Comparison of ENCODE assay signal across 8 cellular contexts in the genomic region with DNA sequence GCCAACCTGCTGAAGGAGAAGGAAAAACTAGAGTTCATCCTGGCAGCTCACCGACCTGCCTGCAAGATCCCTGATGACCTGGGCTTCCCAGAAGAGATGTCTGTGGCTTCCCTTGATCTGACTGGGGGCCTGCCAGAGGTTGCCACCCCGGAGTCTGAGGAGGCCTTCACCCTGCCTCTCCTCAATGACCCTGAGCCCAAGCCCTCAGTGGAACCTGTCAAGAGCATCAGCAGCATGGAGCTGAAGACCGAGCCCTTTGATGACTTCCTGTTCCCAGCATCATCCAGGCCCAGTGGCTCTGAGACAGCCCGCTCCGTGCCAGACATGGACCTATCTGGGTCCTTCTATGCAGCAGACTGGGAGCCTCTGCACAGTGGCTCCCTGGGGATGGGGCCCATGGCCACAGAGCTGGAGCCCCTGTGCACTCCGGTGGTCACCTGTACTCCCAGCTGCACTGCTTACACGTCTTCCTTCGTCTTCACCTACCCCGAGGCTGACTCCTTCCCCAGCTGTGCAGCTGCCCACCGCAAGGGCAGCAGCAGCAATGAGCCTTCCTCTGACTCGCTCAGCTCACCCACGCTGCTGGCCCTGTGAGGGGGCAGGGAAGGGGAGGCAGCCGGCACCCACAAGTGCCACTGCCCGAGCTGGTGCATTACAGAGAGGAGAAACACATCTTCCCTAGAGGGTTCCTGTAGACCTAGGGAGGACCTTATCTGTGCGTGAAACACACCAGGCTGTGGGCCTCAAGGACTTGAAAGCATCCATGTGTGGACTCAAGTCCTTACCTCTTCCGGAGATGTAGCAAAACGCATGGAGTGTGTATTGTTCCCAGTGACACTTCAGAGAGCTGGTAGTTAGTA. TPM values are rescaled to one million over a fixed set of nuclear protein-coding genes. Genes with fewer than 3 reads are reported as not detected.
A peak's percentile ranks its signal among the peaks of the same experiment; 100 is the strongest.
DNase-seq lines count a peak whose midpoint lies in the region; ATAC-seq and FAIRE-seq lines count a peak whose summit lies in the region.

No MANE protein-coding gene starts in this region.

- H3K27me3 ChIP-seq in adipocyte (replicated peaks; ENCODE audit: control insufficient read depth, insufficient read depth, low read length): no peaks in the 10 kb centered on the region
- no peaks in the 10 kb centered on the region for H3K27me3 ChIP-seq in small intestine (ENCODE audit: control insufficient read depth in 2 of 2, insufficient read depth in 2 of 2, low read length in 2 of 2)

- H3K9ac ChIP-seq in adipocyte (ENCODE audit: low read length): no peak overlapping the region

- 81 to 87% (median 83%) methylated on average over 15 to 17 of the region's 17 CpGs for WGBS in small intestine, 3 donors

- peak overlapping the region; percentile 81 to 99 for H3K27ac ChIP-seq in small intestine (ENCODE audit: low read depth in 1 of 2, low read length in 1 of 2)

- FAIRE-seq in small intestine (lab: Jason Lieb, UNC): no peak

- H3K36me3 ChIP-seq in adipocyte (ENCODE audit: control insufficient read depth, insufficient read depth, low read length, severe bottlenecking): peaks cover 24% of the 10 kb centered on the region
- H3K36me3 ChIP-seq in small intestine (ENCODE audit: control insufficient read depth in 2 of 2, insufficient read depth in 2 of 2, low read length in 2 of 2): peaks cover 4 to 15% of the 10 kb centered on the region in 2 donors

- peaks cover 39% of the 10 kb centered on the region for H3K4me1 ChIP-seq in adipocyte (ENCODE audit: control insufficient read depth, insufficient read depth, low read length)
- H3K4me1 ChIP-seq in small intestine (ENCODE audit: control insufficient read depth in 2 of 2, insufficient read depth in 1 of 2, low read depth in 1 of 2, low read length in 1 of 2): no peaks in the 10 kb centered on the region

- no peaks in the 10 kb centered on the region for H3K9me3 ChIP-seq in adipocyte (ENCODE audit: control insufficient read depth, low read length)
- H3K9me3 ChIP-seq in iPS-18c (ENCODE audit: control insufficient read depth, insufficient read depth, low read length): no peaks in the 10 kb centered on the region
- no peaks in the 10 kb centered on the region for H3K9me3 ChIP-seq in small intestine (ENCODE audit: control insufficient read depth, low read depth)

- peak overlapping the region; percentile 95 for H3K4me3 ChIP-seq in adipocyte (ENCODE audit: low read length)
- peak overlapping the region; percentile 21; the same call in 1 of the 2 replicates for H3K4me3 ChIP-seq in iPS-18c (ENCODE audit: insufficient read depth, low read depth, low read length)
- peak overlapping the region in 1 of 2 donors; percentile 88 for H3K4me3 ChIP-seq in small intestine (ENCODE audit: low read depth in 1 of 2, low read length in 2 of 2)

- DNase-seq in M059J (ENCODE audit: low read depth) (peak; percentile 58), adipocyte (ENCODE audit: low read depth) (peak; percentile 59), small intestine (peak; percentile 35), HK-2 (ENCODE audit: unreplicated experiment) (no peak), MV-4-11 (lab: John Stamatoyannopoulos, UW) (no peak)

- ATAC-seq in HG02973 (IDR thresholded peaks at IDR 0.05; ENCODE audit: unreplicated experiment) (no peak), HG03565 (IDR thresholded peaks at IDR 0.05; ENCODE audit: unreplicated experiment) (no peak)

RNA-seq across cellular contexts. Expression of a gene that starts 2.4 kb away (rescaled TPM):
- total RNA-seq in M059J (2014; rRNA removed; shearing (Covaris generic)): 24.0 and 31.6 TPM in 2 replicates
- polyA plus RNA-seq in small intestine: 100 to 1,000 TPM in 2 of 3 donors, 10 to 100 TPM in 1; 71.6 to 344 (median 136) TPM

Comparison
In these comparisons a context has a peak if more than half of its experiments do, and no peak if none do; other contexts are left out.
1. DNase-seq: peak in M059J (single experiment), adipocyte (single experiment) and small intestine (single experiment); none in HK-2 (single experiment) and MV-4-11 (single experiment).